Comparison of ENCODE assay signal across 8 cellular contexts in genomic region chr2:119352357-119352756, GRCh38. TPM values are rescaled to one million over a fixed set of nuclear protein-coding genes. Genes with fewer than 3 reads are reported as not detected.
A peak's percentile ranks its signal among the peaks of the same experiment; 100 is the strongest.
DNase-seq lines count a peak whose midpoint lies in the region; ATAC-seq and TF ChIP-seq lines count a peak whose summit lies in the region.

No MANE protein-coding gene starts in this region.

- no peaks in the 10 kb centered on the region for H3K79me2 ChIP-seq in PC-3 (ENCODE audit: low read length)
- no peaks in the 10 kb centered on the region for H3K79me2 ChIP-seq in GM23248 (ENCODE audit: insufficient read depth)

- H3K9ac ChIP-seq in PC-3 (ENCODE audit: low read length), result no peak overlapping the region
- H3K9ac ChIP-seq in GM23248, result no peak overlapping the region

- H3K27me3 ChIP-seq in PC-3 (ENCODE audit: low read length), result no peaks in the 10 kb centered on the region
- H3K27me3 ChIP-seq in GM23248 (replicated peaks; ENCODE audit: insufficient read depth), result no peaks in the 10 kb centered on the region

- DNase-seq in NCI-H1092 treated with DMSO at 0.1 percent for 48 hours (lab: John Stamatoyannopoulos, UW) (peak; percentile 4), NCI-H1092 (lab: John Stamatoyannopoulos, UW) (no peak), PC-3 (peak; percentile 28), renal cortical epithelial cell (ENCODE audit: low read depth) (peak; percentile 39), NCI-H187 (lab: John Stamatoyannopoulos, UW) (no peak), DMS79 treated with DMSO at 0.1 percent for 48 hours (lab: John Stamatoyannopoulos, UW) (no peak), GM23248 (no peak)

- H3K9me3 ChIP-seq in PC-3 (ENCODE audit: low read length) (no peaks in the 10 kb centered on the region), GM23248 (ENCODE audit: low read depth) (no peaks in the 10 kb centered on the region)

- in situ Hi-C loops in GM23248 (cut with MboI), result no loop called here

- H3K4me2 ChIP-seq in PC-3 (ENCODE audit: low read length), result no peak overlapping the region
- no peak overlapping the region for H3K4me2 ChIP-seq in GM23248 (ENCODE audit: unreplicated experiment)

- H3K4me1 ChIP-seq in PC-3 (ENCODE audit: insufficient read depth, low read length) (no peaks in the 10 kb centered on the region), GM23248 (ENCODE audit: insufficient read depth) (no peaks in the 10 kb centered on the region)

- no TSS peak for BruUV-seq in PC-3 (replicated peaks; lab: Mats Ljungman, UMichigan)

- intact Hi-C loops in PC-3 (cut with micrococcal nuclease), result no loop called here

- H3K4me3 ChIP-seq in PC-3 (ENCODE audit: low read length) (no peak overlapping the region), GM23248 (no peak overlapping the region)

- POLR2A ChIA-PET in PC-3 (lab: Charles Lee; ENCODE audit: unreplicated experiment), result interaction anchor here (0.5 kb wide), 1 partner anchor 215 kb away, joined by 3 read pairs; no protein-coding TSS in a partner anchor

- no peak for TF ChIP-seq CTCF in PC-3 (conservative IDR thresholded peaks at IDR 0.05; ENCODE audit: low read depth, low read length)

- H3K9me2 ChIP-seq in PC-3 (replicated peaks; ENCODE audit: low read length) (no peaks in the 10 kb centered on the region), GM23248 (ENCODE audit: insufficient read depth) (no peaks in the 10 kb centered on the region)

- no peaks in the 10 kb centered on the region for H3F3A ChIP-seq in PC-3 (ENCODE audit: low read length, unreplicated experiment)
- H3F3A ChIP-seq in GM23248 (ENCODE audit: insufficient read depth), result no peaks in the 10 kb centered on the region

- CTCF ChIA-PET in PC-3 (lab: Charles Lee), result no interaction called here

- H2AFZ ChIP-seq in PC-3 (ENCODE audit: low read length) (no peak overlapping the region), GM23248 (no peak overlapping the region)

- ATAC-seq in HG03039 (IDR thresholded peaks at IDR 0.05; ENCODE audit: unreplicated experiment) (peak; percentile 85), PC-3 (no peak; the same call in 1 of the 2 replicates)

- no peaks in the 10 kb centered on the region for H4K20me1 ChIP-seq in PC-3 (ENCODE audit: low read length)
- no peaks in the 10 kb centered on the region for H4K20me1 ChIP-seq in GM23248 (ENCODE audit: insufficient read depth)

- H3K27ac ChIP-seq in PC-3 (ENCODE audit: low read length), result no peak overlapping the region
- H3K27ac ChIP-seq in GM23248, result no peak overlapping the region

- H3K36me3 ChIP-seq in PC-3 (ENCODE audit: low read depth, low read length) (no peaks in the 10 kb centered on the region), GM23248 (ENCODE audit: low read depth) (no peaks in the 10 kb centered on the region)

RNA-seq across cellular contexts. Expression of gene C2orf76, which starts 14.3 kb away (rescaled TPM):
- total RNA-seq in PC-3 (2014; rRNA removed) (3.1 and 10.2 TPM in 2 replicates), renal cortical epithelial cell (5.9 and 7.5 TPM in 2 replicates)
- total RNA-seq in GM23248 (2014; rRNA removed; shearing (Covaris generic)), result 3.0 and 6.1 TPM in 2 replicates
- 23.4 and 26.2 TPM in 2 replicates for polyA plus RNA-seq in GM23248 (2016; fragmentation: Nextera tagmentation; extraction: Ambion mirVana)

RNA-seq across cellular contexts. Expression of gene DBI, which starts 14.4 kb away (rescaled TPM):
- total RNA-seq in PC-3 (2014; rRNA removed) (197 and 273 TPM in 2 replicates), renal cortical epithelial cell (103 and 126 TPM in 2 replicates)
- 41.6 and 55.0 TPM in 2 replicates for total RNA-seq in GM23248 (2014; rRNA removed; shearing (Covaris generic))
- 199 and 208 TPM in 2 replicates for polyA plus RNA-seq in GM23248 (2016; fragmentation: Nextera tagmentation; extraction: Ambion mirVana)

Comparison
In these comparisons a context has a peak if more than half of its experiments do, and no peak if none do; other contexts are left out.
1. DNase-seq: peak in NCI-H1092 treated with DMSO at 0.1 percent for 48 hours (single experiment), PC-3 (single experiment) and renal cortical epithelial cell (single experiment); none in NCI-H1092 (single experiment), NCI-H187 (0 of 2), DMS79 treated with DMSO at 0.1 percent for 48 hours (single experiment) and GM23248 (single experiment).